Comparison of ENCODE assay signal across 1 cellular context in genomic region chr16:17828012-17828411, GRCh38.
TF ChIP-seq lines count a peak whose summit lies in the region.

No MANE protein-coding gene starts in this region.

TF ChIP-seq in H1, 55 proteins besides CTCF, POLR2A, EP300 and RAD21 (continued from another document):
- TF ChIP-seq CHD7 (IDR thresholded peaks at IDR 0.05; ENCODE audit: insufficient replicate concordance, low read length): no peak
- 0 out of 2 replicates have a peak, but pooled peaks have one; percentile 24 for TF ChIP-seq MAFK (IDR thresholded peaks at IDR 0.05; ENCODE audit: low read depth, low read length)
- TF ChIP-seq ATF2 (IDR thresholded peaks at IDR 0.05; ENCODE audit: low read length): no peak
- TF ChIP-seq BACH1 (IDR thresholded peaks at IDR 0.05; ENCODE audit: low read length): peak; percentile 51; the same call in 1 of the 2 replicates
